Comparison of ENCODE assay signal across 18 cellular contexts in genomic region chr7:69749994-69750393, GRCh38.
"Had no signal": no experiment of that assay in that cellular context is flagged by ENCODE, and none has a peak within 500 bp of the region (broad histone marks: within the 10 kb centered on the region; RNA-seq: fewer than 3 reads in every experiment).

No MANE protein-coding gene starts in this region.

- H3K27me3 Mint-ChIP-seq: activated naive CD8-positive, alpha-beta T cell; effector memory CD8-positive, alpha-beta T cell had no signal

- DNase-seq: activated CD4-positive, alpha-beta T cell treated with anti-CD3 and anti-CD28 coated beads, Interleukin-2, amount 50 U/mL, for 4 hours; activated CD8-positive, alpha-beta memory T cell treated with anti-CD3 and anti-CD28 coated beads, Interleukin-2, amount 10 ng/mL, durations not matched to agents 7 days and 5 days; activated gamma-delta T cell; activated T-cell treated with anti-CD3 and anti-CD28 coated beads, Interleukin-2, amount 50 U/mL, for 24 hours; amygdala; brain microvascular endothelial cell; effector memory CD8-positive, alpha-beta T cell; left ventricle myocardium superior; mesenchymal stem cell; pancreas; stimulated activated CD4-positive, alpha-beta T cell treated with anti-CD3 and anti-CD28 coated beads, Interleukin-4, amount 100 ng/mL, for 1 hour; stimulated activated CD8-positive, alpha-beta memory T cell treated with anti-CD3 and anti-CD28 coated beads, Interleukin-4, amount 100 ng/mL, for 48 hours; thyroid gland had no signal

- H2AFZ ChIP-seq: neural progenitor cell had no signal

- H3K27me3 ChIP-seq: brain microvascular endothelial cell, neural progenitor cell, pancreas, thyroid gland had no signal

- H3K9me3 ChIP-seq: pancreas, thyroid gland had no signal

- FAIRE-seq: pancreas, urothelium cell line had no signal

- H3K4me1 Mint-ChIP-seq: activated CD8-positive, alpha-beta memory T cell treated with anti-CD3 and anti-CD28 coated beads, Interleukin-2, amount 10 ng/mL, durations not matched to agents 7 days and 5 days had no signal

- H3K36me3 Mint-ChIP-seq: activated CD8-positive, alpha-beta memory T cell treated with anti-CD3 and anti-CD28 coated beads, Interleukin-2, amount 10 ng/mL, durations not matched to agents 7 days and 5 days; activated naive CD8-positive, alpha-beta T cell had no signal

- H3K9me3 Mint-ChIP-seq: activated T-cell treated with anti-CD3 and anti-CD28 coated beads, Interleukin-2, amount 50 U/mL, for 24 hours; effector memory CD8-positive, alpha-beta T cell had no signal

- H3K9ac ChIP-seq: neural progenitor cell had no signal

- H3K4me3 Mint-ChIP-seq: activated CD8-positive, alpha-beta memory T cell treated with anti-CD3 and anti-CD28 coated beads, Interleukin-2, amount 10 ng/mL, durations not matched to agents 7 days and 5 days; activated naive CD8-positive, alpha-beta T cell; activated T-cell treated with anti-CD3 and anti-CD28 coated beads, Interleukin-2, amount 50 U/mL, for 24 hours; effector memory CD8-positive, alpha-beta T cell; neural progenitor cell had no signal

- H3K27ac Mint-ChIP-seq: activated CD8-positive, alpha-beta memory T cell treated with anti-CD3 and anti-CD28 coated beads, Interleukin-2, amount 10 ng/mL, durations not matched to agents 7 days and 5 days; activated naive CD8-positive, alpha-beta T cell; activated T-cell treated with anti-CD3 and anti-CD28 coated beads, Interleukin-2, amount 50 U/mL, for 24 hours; effector memory CD8-positive, alpha-beta T cell; neural progenitor cell had no signal

- H3K4me3 ChIP-seq: neural progenitor cell, pancreas, thyroid gland had no signal

- H3K36me3 ChIP-seq: brain microvascular endothelial cell, neural progenitor cell, pancreas, thyroid gland had no signal

- ATAC-seq: activated CD4-positive, CD25-positive, alpha-beta regulatory T cell treated with anti-CD3 and anti-CD28 coated beads, Interleukin-2, amount 50 U/mL, for 24 hours; activated CD8-positive, alpha-beta memory T cell treated with anti-CD3 and anti-CD28 coated beads, Interleukin-2, amount 10 ng/mL, durations not matched to agents 7 days and 5 days; effector memory CD8-positive, alpha-beta T cell; left ventricle myocardium superior; pancreas had no signal

- H3K27ac ChIP-seq: brain microvascular endothelial cell, epithelial cell of prostate, neural progenitor cell, pancreas, thyroid gland had no signal

- H3K4me2 ChIP-seq: neural progenitor cell had no signal

- H3K4me1 ChIP-seq: pancreas, thyroid gland had no signal
